Comparison of ENCODE assay signal across 14 cellular contexts in the genomic region with DNA sequence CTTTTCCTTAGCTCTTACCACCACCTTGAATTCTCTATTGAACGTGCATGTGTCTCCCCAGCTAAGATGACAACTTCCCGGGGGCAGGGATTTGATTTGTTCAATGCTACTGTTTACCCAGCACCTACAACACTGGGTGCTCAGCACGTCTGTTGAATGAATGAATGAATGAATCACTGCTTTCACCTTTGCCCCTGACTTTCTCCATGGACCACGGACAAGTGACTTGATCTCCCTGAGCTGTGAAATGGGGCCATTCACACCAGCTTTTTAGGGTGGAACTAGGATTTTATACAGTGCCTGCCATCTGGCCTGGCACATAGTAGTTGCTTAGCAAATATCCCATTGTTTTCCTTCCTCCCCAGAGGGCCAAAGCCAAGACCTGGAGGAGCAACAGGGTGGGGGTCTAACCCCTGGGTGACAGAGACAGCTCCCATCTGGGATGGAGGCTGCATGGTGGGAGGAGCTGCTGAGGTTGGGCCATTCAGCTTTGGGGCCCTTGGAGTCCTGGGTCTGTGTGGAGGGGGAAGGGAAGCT. TPM values are rescaled to one million over a fixed set of nuclear protein-coding genes. Genes with fewer than 3 reads are reported as not detected.
DNase-seq lines count a peak whose midpoint lies in the region; ATAC-seq and TF ChIP-seq lines count a peak whose summit lies in the region.
"Had no signal": no experiment of that assay in that cellular context is flagged by ENCODE, and none has a peak within 500 bp of the region (broad histone marks: within the 10 kb centered on the region; RNA-seq: fewer than 3 reads in every experiment).

No MANE protein-coding gene starts in this region.

- no peaks in the 10 kb centered on the region for H3K27me3 ChIP-seq in Peyer's patch
- H3K27me3 ChIP-seq in trophoblast cell (ENCODE audit: insufficient read depth, low read length) = no peaks in the 10 kb centered on the region
- no peaks in the 10 kb centered on the region for H3K27me3 ChIP-seq in aorta (ENCODE audit: control insufficient read depth in 1 of 2, insufficient read depth in 2 of 2, low read length in 1 of 2)
- H3K27me3 ChIP-seq: hepatocyte had no signal

- peak overlapping the region; percentile 83 for H2AK5ac ChIP-seq in trophoblast cell (ENCODE audit: low read length)

- H3K27ac ChIP-seq in Peyer's patch (peak overlapping the region; percentile 55 to 87 (median 64)), trophoblast cell (ENCODE audit: low read depth, low read length) (no peak overlapping the region), aorta (ENCODE audit: low read depth in 1 of 2, low read length in 2 of 2) (no peak overlapping the region)
- H3K27ac ChIP-seq: hepatocyte had no signal

- H2BK5ac ChIP-seq in trophoblast cell (ENCODE audit: low read depth, low read length, poor library complexity) = no peak overlapping the region

- intact Hi-C loops in CD14-positive monocyte (cut with micrococcal nuclease) (loop anchor here in 1 of 2 donors (5.0 kb wide), 1 partner anchor 445 kb away; a partner anchor contains a TSS), aorta (cut with DNase I) (no loop called here)

- no peak overlapping the region for H3K14ac ChIP-seq in trophoblast cell (ENCODE audit: low read length)

- peaks cover 7% of the 10 kb centered on the region for H3K79me2 ChIP-seq in trophoblast cell (ENCODE audit: control insufficient read depth, insufficient read depth, low read length, poor library complexity)
- H3K79me2 ChIP-seq: hepatocyte had no signal

- DNase-seq in CD14-positive monocyte (ENCODE audit: low spot score) (no peak), Peyer's patch (no peak), endothelial cell (ENCODE audit: low spot score) (no peak), trophoblast cell (no peak), NCI-H446 treated with DMSO at 0.1 percent for 48 hours (lab: John Stamatoyannopoulos, UW) (no peak), DMS79 treated with DMSO at 0.1 percent for 48 hours (lab: John Stamatoyannopoulos, UW) (no peak), aorta (no peak)
- DNase-seq: activated naive CD4-positive, alpha-beta T cell treated with anti-CD3 and anti-CD28 coated beads for 36 hours; Calu3; NCI-H1105; SIG-M5 had no signal

- peaks cover 80 to 84% of the 10 kb centered on the region in 2 donors for H3K36me3 Mint-ChIP-seq in CD14-positive monocyte
- H3K36me3 Mint-ChIP-seq in endothelial cell (ENCODE audit: low read depth, unreplicated experiment) = peaks cover 30% of the 10 kb centered on the region

- H3K4ac ChIP-seq in trophoblast cell (ENCODE audit: low read depth, low read length) = no peak overlapping the region

- H3K23ac ChIP-seq in trophoblast cell (ENCODE audit: low read length) = no peak overlapping the region

- no CpG with 5 or more reads among the region's 4 CpGs for WGBS in trophoblast cell (ENCODE audit: extremely low coverage, insufficient coverage, insufficient read length)
- WGBS in aorta, 2 donors = 66 to 68% methylated on average over 4 of the region's 4 CpGs

- peaks cover 0 to 4% (median 0%) of the 10 kb centered on the region in 3 donors for H3K27me3 Mint-ChIP-seq in CD14-positive monocyte (ENCODE audit: low read depth in 3 of 3)
- peaks cover 20% of the 10 kb centered on the region for H3K27me3 Mint-ChIP-seq in endothelial cell (ENCODE audit: unreplicated experiment)

- H3K79me1 ChIP-seq in trophoblast cell (ENCODE audit: low read length) = peaks cover 30% of the 10 kb centered on the region

- H3K18ac ChIP-seq in trophoblast cell (ENCODE audit: low read length) = no peak overlapping the region

- H4K91ac ChIP-seq in trophoblast cell (ENCODE audit: low read depth, low read length) = peak overlapping the region; percentile 28

- no peak overlapping the region for H2AFZ ChIP-seq in trophoblast cell (ENCODE audit: insufficient read depth, low read length, poor library complexity)
- H2AFZ ChIP-seq: hepatocyte had no signal

- no peak overlapping the region for H3K4me2 ChIP-seq in trophoblast cell (ENCODE audit: low read length)
- H3K4me2 ChIP-seq: hepatocyte had no signal

- H3K9ac ChIP-seq in trophoblast cell (ENCODE audit: low read length) = no peak overlapping the region

- no peak overlapping the region for H4K8ac ChIP-seq in trophoblast cell (ENCODE audit: low read depth, low read length)

- H3K4me3 Mint-ChIP-seq in CD14-positive monocyte = no peak overlapping the region
- H3K4me3 Mint-ChIP-seq in endothelial cell (ENCODE audit: unreplicated experiment) = peak overlapping the region; percentile 25
- H3K4me3 Mint-ChIP-seq: activated naive CD4-positive, alpha-beta T cell treated with anti-CD3 and anti-CD28 coated beads for 36 hours had no signal

- peaks cover 98% of the 10 kb centered on the region for H3K4me1 Mint-ChIP-seq in CD14-positive monocyte
- peaks cover 74% of the 10 kb centered on the region for H3K4me1 Mint-ChIP-seq in endothelial cell (ENCODE audit: unreplicated experiment)

- TF ChIP-seq CTCF in CD14-positive monocyte (IDR thresholded peaks at IDR 0.05) (no peak), Peyer's patch (IDR thresholded peaks at IDR 0.05) (no peak), endothelial cell (IDR thresholded peaks at IDR 0.05; ENCODE audit: unreplicated experiment) (no peak)

- peak overlapping the region; percentile 82 for H2BK12ac ChIP-seq in trophoblast cell (ENCODE audit: low read length)

- H3K4me3 ChIP-seq in Peyer's patch (no peak overlapping the region), trophoblast cell (ENCODE audit: low read depth, low read length) (no peak overlapping the region), aorta (ENCODE audit: low read length in 2 of 2) (no peak overlapping the region)
- H3K4me3 ChIP-seq: hepatocyte had no signal

- peaks cover 21 to 80% (median 45%) of the 10 kb centered on the region in 4 donors for H3K4me1 ChIP-seq in Peyer's patch
- H3K4me1 ChIP-seq in trophoblast cell (ENCODE audit: control insufficient read depth in 1 of 2, insufficient read depth in 2 of 2, low read length in 2 of 2) = peaks cover 30 to 39% of the 10 kb centered on the region in 2 experiments
- H3K4me1 ChIP-seq in aorta (ENCODE audit: control insufficient read depth in 1 of 2, insufficient read depth in 2 of 2, low read length in 2 of 2) = no peaks in the 10 kb centered on the region

- H3K9me3 Mint-ChIP-seq in CD14-positive monocyte = peaks cover 0 to 2% (median 0%) of the 10 kb centered on the region in 7 donors
- no peaks in the 10 kb centered on the region for H3K9me3 Mint-ChIP-seq in endothelial cell (ENCODE audit: unreplicated experiment)
- H3K9me3 Mint-ChIP-seq: activated naive CD4-positive, alpha-beta T cell treated with anti-CD3 and anti-CD28 coated beads for 36 hours had no signal

- H3K36me3 ChIP-seq in Peyer's patch (no peaks in the 10 kb centered on the region), trophoblast cell (ENCODE audit: control insufficient read depth in 1 of 2, insufficient read depth in 2 of 2, low read length in 2 of 2) (peaks cover 2 to 4% of the 10 kb centered on the region in 2 experiments), aorta (ENCODE audit: control insufficient read depth in 1 of 2, insufficient read depth in 2 of 2, low read length in 1 of 2) (no peaks in the 10 kb centered on the region)

- ATAC-seq in GM18873 (IDR thresholded peaks at IDR 0.05; ENCODE audit: low FRiP score, unreplicated experiment) (no peak), aorta (ENCODE audit: low FRiP score) (no peak)

- no peak overlapping the region for H4K12ac ChIP-seq in trophoblast cell (ENCODE audit: low read depth, low read length)

- H2BK120ac ChIP-seq in trophoblast cell (ENCODE audit: insufficient read depth, low read length, poor library complexity) = peak overlapping the region; percentile 3

- H3K27ac Mint-ChIP-seq in CD14-positive monocyte (peak overlapping the region; percentile 99 to 100 (median 99)), endothelial cell (ENCODE audit: unreplicated experiment) (peak overlapping the region; percentile 76)
- H3K27ac Mint-ChIP-seq: activated naive CD4-positive, alpha-beta T cell treated with anti-CD3 and anti-CD28 coated beads for 36 hours had no signal

- no peaks in the 10 kb centered on the region for H3K9me3 ChIP-seq in Peyer's patch
- peaks cover 2% of the 10 kb centered on the region for H3K9me3 ChIP-seq in trophoblast cell (ENCODE audit: insufficient read depth, low read depth, low read length)
- H3K9me3 ChIP-seq in aorta (ENCODE audit: control insufficient read depth, low read length) = no peaks in the 10 kb centered on the region

- no peak for TF ChIP-seq POLR2A in Peyer's patch (IDR thresholded peaks at IDR 0.05)

RNA-seq across cellular contexts. Expression of a gene that starts 15.7 kb away (rescaled TPM):
- 100 to 1,000 TPM; 436 to 761 TPM for polyA plus RNA-seq in CD14-positive monocyte
- total RNA-seq in Peyer's patch = 10 to 100 TPM; 37.1 to 92.8 (median 64.0) TPM
- total RNA-seq in endothelial cell (ENCODE audit: unreplicated experiment) = 142 TPM
- 239 and 247 TPM in 2 replicates for polyA plus RNA-seq in trophoblast cell (2013)
- total RNA-seq in aorta = 10 to 100 TPM; 42.1 to 98.5 TPM
- polyA plus RNA-seq in aorta = 10 to 100 TPM in 1 of 2 donors, 1 to 10 TPM in 1; 5.0 to 12.8 TPM
- total RNA-seq: HT-29 had no signal

RNA-seq across cellular contexts. Expression of a gene that starts 47.4 kb away (rescaled TPM):
- 1 to 10 TPM; 3.6 to 5.1 TPM for polyA plus RNA-seq in CD14-positive monocyte
- total RNA-seq in Peyer's patch = 100 to 1,000 TPM in 3 of 4 donors, 10 to 100 TPM in 1; 88.3 to 123 (median 113) TPM
- total RNA-seq in endothelial cell (ENCODE audit: unreplicated experiment) = 37.8 TPM
- 10.5 TPM in 2 replicates for polyA plus RNA-seq in trophoblast cell (2013)
- total RNA-seq in aorta = 100 to 1,000 TPM in 1 of 2 donors, 10 to 100 TPM in 1; 94.2 to 134 TPM
- polyA plus RNA-seq in aorta = 10 to 100 TPM; 15.8 to 23.6 TPM

Comparison
In these comparisons a context has a peak if more than half of its experiments do, and no peak if none do; other contexts are left out.
1. H3K27ac ChIP-seq: peak in Peyer's patch (4 of 4); none in trophoblast cell (single experiment) and aorta (0 of 2).